9 cellular contexts compared by ENCODE assay signal in the genomic region with DNA sequence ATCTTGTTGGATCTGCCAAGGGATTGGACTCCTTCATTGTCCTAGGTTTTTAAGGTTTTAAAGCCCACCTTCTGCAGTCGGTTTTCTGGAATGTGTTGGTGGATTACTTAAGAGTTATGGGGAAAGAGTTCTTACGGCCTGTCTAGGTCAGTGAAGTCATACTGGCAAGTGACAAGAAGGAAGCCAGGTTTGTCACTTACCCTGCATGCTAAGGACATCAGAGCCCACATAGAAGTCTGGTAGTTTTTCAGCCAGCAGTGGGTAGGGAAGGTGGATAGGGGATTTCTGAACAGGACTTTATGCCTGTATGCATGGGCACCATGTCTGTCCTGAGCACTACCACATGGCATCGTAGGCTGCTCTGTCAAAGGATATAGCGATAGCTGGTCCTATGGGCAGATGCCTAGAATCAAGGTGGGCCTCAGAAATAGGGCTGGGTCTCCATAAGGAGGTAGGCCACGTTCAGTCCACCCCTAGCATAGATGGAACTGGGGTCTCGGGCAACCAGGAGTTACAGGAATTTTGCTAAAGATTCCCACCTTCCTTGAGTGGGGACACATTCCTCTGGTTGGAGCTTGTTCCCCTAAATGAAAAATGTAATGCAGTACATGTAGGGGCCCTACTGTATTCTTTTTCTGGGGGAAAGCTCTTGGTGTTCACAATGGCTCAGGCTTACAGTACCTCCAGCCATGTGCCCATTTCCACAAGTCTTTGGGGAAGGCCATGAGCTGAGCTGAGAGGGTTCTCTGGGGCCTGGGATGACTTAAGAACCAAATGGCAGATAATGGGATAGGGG. TPM values are rescaled to one million over a fixed set of nuclear protein-coding genes. Genes with fewer than 3 reads are reported as not detected.
A peak's percentile ranks its signal among the peaks of the same experiment; 100 is the strongest.
DNase-seq lines count a peak whose midpoint lies in the region; ATAC-seq and TF ChIP-seq lines count a peak whose summit lies in the region.
"Had no signal": no experiment of that assay in that cellular context is flagged by ENCODE, and none has a peak within 500 bp of the region (broad histone marks: within the 10 kb centered on the region; RNA-seq: fewer than 3 reads in every experiment).

No MANE protein-coding gene starts in this region.

- no peak overlapping the region for H3K27ac ChIP-seq in CD4-positive, CD25-positive, alpha-beta regulatory T cell (ENCODE audit: insufficient read depth, low read length, poor library complexity, severe bottlenecking)
- H3K27ac ChIP-seq in iPS-18a (ENCODE audit: low read length), result peak overlapping the region; percentile 36

- ATAC-seq in CD4-positive, CD25-positive, alpha-beta regulatory T cell (ENCODE audit: low read depth in 2 of 2), result no peak
- ATAC-seq in WTC11, result peak; percentile 2
- no peak for ATAC-seq in GM19328 (IDR thresholded peaks at IDR 0.05; ENCODE audit: unreplicated experiment)

- peak overlapping the region in 3 of 4 donors; percentile 43 to 75 (median 68) for H3K4me3 Mint-ChIP-seq in CD4-positive, CD25-positive, alpha-beta regulatory T cell
- peak overlapping the region; percentile 99 for H3K4me3 Mint-ChIP-seq in HFFc6
- 0 out of 2 replicates have a peak overlapping the region, but pooled peaks have one; percentile 99 for H3K4me3 Mint-ChIP-seq in WTC11

- H3K27ac Mint-ChIP-seq in CD4-positive, CD25-positive, alpha-beta regulatory T cell, result peak overlapping the region in 2 of 3 donors; percentile 3 to 85
- peak overlapping the region; percentile 94 for H3K27ac Mint-ChIP-seq in HFFc6
- peak overlapping the region; percentile 95 for H3K27ac Mint-ChIP-seq in WTC11

- H3K27me3 ChIP-seq in CD4-positive, CD25-positive, alpha-beta regulatory T cell (ENCODE audit: control insufficient read depth, insufficient read depth, low read length), result no peaks in the 10 kb centered on the region
- no peaks in the 10 kb centered on the region for H3K27me3 ChIP-seq in iPS-18a (ENCODE audit: control insufficient read depth, insufficient read depth, low read length)

- CTCF ChIA-PET in WTC11 (lab: Charles Lee), result interaction anchor here (0.9 to 3.8 kb wide), 5 partner anchors 11 to 79 kb away, joined by 3 to 20 read pairs (median 5); a partner anchor contains a TSS

- no peaks in the 10 kb centered on the region for H3K9me3 ChIP-seq in CD4-positive, CD25-positive, alpha-beta regulatory T cell (ENCODE audit: control insufficient read depth in 2 of 2, low read length in 2 of 2)
- H3K9me3 ChIP-seq in iPS-18a (ENCODE audit: control insufficient read depth, low read depth, low read length), result no peaks in the 10 kb centered on the region

- peaks cover 0 to 56% (median 41%) of the 10 kb centered on the region in 4 donors for H3K4me1 Mint-ChIP-seq in CD4-positive, CD25-positive, alpha-beta regulatory T cell
- H3K4me1 Mint-ChIP-seq in HFFc6 (ENCODE audit: low read depth) (peaks cover 51% of the 10 kb centered on the region), WTC11 (peaks cover 58% of the 10 kb centered on the region)

- peaks cover 23% of the 10 kb centered on the region for H3K36me3 Mint-ChIP-seq in CD4-positive, CD25-positive, alpha-beta regulatory T cell
- H3K36me3 Mint-ChIP-seq in HFFc6 (ENCODE audit: low read depth), result peaks cover 61% of the 10 kb centered on the region
- peaks cover 54% of the 10 kb centered on the region for H3K36me3 Mint-ChIP-seq in WTC11

- peaks cover 44% of the 10 kb centered on the region for H3K36me3 ChIP-seq in CD4-positive, CD25-positive, alpha-beta regulatory T cell (ENCODE audit: control insufficient read depth, insufficient read depth, low read length)
- peaks cover 42% of the 10 kb centered on the region for H3K36me3 ChIP-seq in iPS-18a (ENCODE audit: control insufficient read depth, low read depth, low read length)

- no peak overlapping the region for H3K9ac ChIP-seq in iPS-18a (ENCODE audit: low read length)

- no peak overlapping the region for H3K4me3 ChIP-seq in CD4-positive, CD25-positive, alpha-beta regulatory T cell (ENCODE audit: low read depth, low read length)
- H3K4me3 ChIP-seq in iPS-18a (ENCODE audit: low read length), result no peak overlapping the region

- H3K9me3 Mint-ChIP-seq in CD4-positive, CD25-positive, alpha-beta regulatory T cell, result no peaks in the 10 kb centered on the region
- H3K9me3 Mint-ChIP-seq in HFFc6 (peaks cover 10% of the 10 kb centered on the region; the same call in 1 of the 2 replicates), WTC11 (no peaks in the 10 kb centered on the region)

- no peak for DNase-seq in CD4-positive, CD25-positive, alpha-beta regulatory T cell
- DNase-seq in HFFc6, result no peak
- no peak for DNase-seq in WTC11 (ENCODE audit: low spot score)
- no peak for DNase-seq in KG1 (lab: John Stamatoyannopoulos, UW)
- DNase-seq in dermis blood vessel endothelial cell, result no peak
- no peak for DNase-seq in foreskin melanocyte

- POLR2A ChIA-PET in WTC11 (lab: Charles Lee), result interaction anchor here (0.8 to 2.0 kb wide), 5 partner anchors 11 to 93 kb away, joined by 4 to 9 read pairs (median 4); no protein-coding TSS in a partner anchor

- H3K4me1 ChIP-seq in CD4-positive, CD25-positive, alpha-beta regulatory T cell (ENCODE audit: control insufficient read depth, insufficient read depth, low read length, poor library complexity, severe bottlenecking), result peaks cover 33% of the 10 kb centered on the region
- H3K4me1 ChIP-seq in iPS-18a (ENCODE audit: control insufficient read depth, low read depth, low read length), result peaks cover 13% of the 10 kb centered on the region

- TF ChIP-seq CTCF in HFFc6 (IDR thresholded peaks at IDR 0.05) (no peak), WTC11 (IDR thresholded peaks at IDR 0.05) (no peak)

- H3K27me3 Mint-ChIP-seq in CD4-positive, CD25-positive, alpha-beta regulatory T cell, result no peaks in the 10 kb centered on the region
- H3K27me3 Mint-ChIP-seq in HFFc6 (ENCODE audit: insufficient read depth) (peaks cover 24% of the 10 kb centered on the region), WTC11 (ENCODE audit: low read depth) (no peaks in the 10 kb centered on the region)

TF ChIP-seq in WTC11, 78 proteins besides CTCF, POLR2A, EP300 and RAD21 (continues in another document):
- TF ChIP-seq, protein P1, sequence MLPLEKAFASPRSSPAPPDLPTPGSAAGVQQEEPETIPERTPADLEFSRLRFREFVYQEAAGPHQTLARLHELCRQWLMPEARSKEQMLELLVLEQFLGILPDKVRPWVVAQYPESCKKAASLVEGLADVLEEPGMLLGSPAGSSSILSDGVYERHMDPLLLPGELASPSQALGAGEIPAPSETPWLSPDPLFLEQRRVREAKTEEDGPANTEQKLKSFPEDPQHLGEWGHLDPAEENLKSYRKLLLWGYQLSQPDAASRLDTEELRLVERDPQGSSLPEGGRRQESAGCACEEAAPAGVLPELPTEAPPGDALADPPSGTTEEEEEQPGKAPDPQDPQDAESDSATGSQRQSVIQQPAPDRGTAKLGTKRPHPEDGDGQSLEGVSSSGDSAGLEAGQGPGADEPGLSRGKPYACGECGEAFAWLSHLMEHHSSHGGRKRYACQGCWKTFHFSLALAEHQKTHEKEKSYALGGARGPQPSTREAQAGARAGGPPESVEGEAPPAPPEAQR (CRISPR knock-in tag; IDR thresholded peaks at IDR 0.05), result 0 out of 2 replicates have a peak, but pooled peaks have one; percentile 34
- TF ChIP-seq, protein P2, sequence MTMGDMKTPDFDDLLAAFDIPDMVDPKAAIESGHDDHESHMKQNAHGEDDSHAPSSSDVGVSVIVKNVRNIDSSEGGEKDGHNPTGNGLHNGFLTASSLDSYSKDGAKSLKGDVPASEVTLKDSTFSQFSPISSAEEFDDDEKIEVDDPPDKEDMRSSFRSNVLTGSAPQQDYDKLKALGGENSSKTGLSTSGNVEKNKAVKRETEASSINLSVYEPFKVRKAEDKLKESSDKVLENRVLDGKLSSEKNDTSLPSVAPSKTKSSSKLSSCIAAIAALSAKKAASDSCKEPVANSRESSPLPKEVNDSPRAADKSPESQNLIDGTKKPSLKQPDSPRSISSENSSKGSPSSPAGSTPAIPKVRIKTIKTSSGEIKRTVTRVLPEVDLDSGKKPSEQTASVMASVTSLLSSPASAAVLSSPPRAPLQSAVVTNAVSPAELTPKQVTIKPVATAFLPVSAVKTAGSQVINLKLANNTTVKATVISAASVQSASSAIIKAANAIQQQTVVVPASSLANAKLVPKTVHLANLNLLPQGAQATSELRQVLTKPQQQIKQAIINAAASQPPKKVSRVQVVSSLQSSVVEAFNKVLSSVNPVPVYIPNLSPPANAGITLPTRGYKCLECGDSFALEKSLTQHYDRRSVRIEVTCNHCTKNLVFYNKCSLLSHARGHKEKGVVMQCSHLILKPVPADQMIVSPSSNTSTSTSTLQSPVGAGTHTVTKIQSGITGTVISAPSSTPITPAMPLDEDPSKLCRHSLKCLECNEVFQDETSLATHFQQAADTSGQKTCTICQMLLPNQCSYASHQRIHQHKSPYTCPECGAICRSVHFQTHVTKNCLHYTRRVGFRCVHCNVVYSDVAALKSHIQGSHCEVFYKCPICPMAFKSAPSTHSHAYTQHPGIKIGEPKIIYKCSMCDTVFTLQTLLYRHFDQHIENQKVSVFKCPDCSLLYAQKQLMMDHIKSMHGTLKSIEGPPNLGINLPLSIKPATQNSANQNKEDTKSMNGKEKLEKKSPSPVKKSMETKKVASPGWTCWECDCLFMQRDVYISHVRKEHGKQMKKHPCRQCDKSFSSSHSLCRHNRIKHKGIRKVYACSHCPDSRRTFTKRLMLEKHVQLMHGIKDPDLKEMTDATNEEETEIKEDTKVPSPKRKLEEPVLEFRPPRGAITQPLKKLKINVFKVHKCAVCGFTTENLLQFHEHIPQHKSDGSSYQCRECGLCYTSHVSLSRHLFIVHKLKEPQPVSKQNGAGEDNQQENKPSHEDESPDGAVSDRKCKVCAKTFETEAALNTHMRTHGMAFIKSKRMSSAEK (CRISPR knock-in tag; IDR thresholded peaks at IDR 0.05; ENCODE audit: borderline replicate concordance), result peak; percentile 19; the same call in 1 of the 2 replicates
- TF ChIP-seq ZNF396 (CRISPR knock-in tag; IDR thresholded peaks at IDR 0.05; ENCODE audit: borderline replicate concordance) (no peak), SMAD4 (CRISPR knock-in tag; IDR thresholded peaks at IDR 0.05) (no peak), TP53 (CRISPR knock-in tag; IDR thresholded peaks at IDR 0.05) (0 out of 2 replicates have a peak, but pooled peaks have one; percentile 40), NR3C1 (CRISPR knock-in tag; conservative IDR thresholded peaks at IDR 0.05; ENCODE audit: low read depth) (no peak), CREM (CRISPR knock-in tag; IDR thresholded peaks at IDR 0.05) (no peak; the same call in 1 of the 2 replicates)

RNA-seq across cellular contexts. Expression of a gene that starts 27.4 kb away (rescaled TPM):
- total RNA-seq in CD4-positive, CD25-positive, alpha-beta regulatory T cell, result 125 TPM
- 100 to 1,000 TPM in 3 of 4 donors, 10 to 100 TPM in 1; 99.4 to 142 (median 120) TPM for polyA plus RNA-seq in CD4-positive, CD25-positive, alpha-beta regulatory T cell
- 10 to 100 TPM in 4 of 6 experiments, 1 to 10 TPM in 2; 2.9 to 19.5 (median 18.1) TPM for total RNA-seq in HFFc6 (2021; fragmentation: NEBNext Ultra II Directional; extraction: Animal tissue kit (Norgen Biotek cat#: 25700))
- 3.5 to 4.9 TPM (median 4.3 TPM) in 3 replicates for total RNA-seq in WTC11 (2021)
- 40.0 and 48.8 TPM in 2 replicates for total RNA-seq in dermis blood vessel endothelial cell

RNA-seq across cellular contexts. Expression of a gene that starts 49.2 kb away (rescaled TPM):
- 3.8 TPM for total RNA-seq in CD4-positive, CD25-positive, alpha-beta regulatory T cell
- polyA plus RNA-seq in CD4-positive, CD25-positive, alpha-beta regulatory T cell, result 1 to 10 TPM; 1.5 to 3.5 (median 1.7) TPM
- total RNA-seq in HFFc6 (2021; fragmentation: NEBNext Ultra II Directional; extraction: Animal tissue kit (Norgen Biotek cat#: 25700)), result under 1 TPM; 0.14 to 0.57 (median 0.27) TPM
- total RNA-seq in WTC11 (2021) (13.7 to 22.9 TPM (median 14.7 TPM) in 3 replicates), dermis blood vessel endothelial cell (2.6 and 4.5 TPM in 2 replicates)
- polyA plus RNA-seq: keratinocyte had no signal

Comparison
In these comparisons a context has a peak if more than half of its experiments do, and no peak if none do; other contexts are left out.
1. H3K27ac Mint-ChIP-seq: peak in every context shown above with its lines; median percentile 95 in WTC11; 94 in HFFc6; 44 in CD4-positive, CD25-positive, alpha-beta regulatory T cell.